In genomic region chr20:57965441-57965840, GRCh38 we compare ENCODE assay signal across 28 cellular contexts.
DNase-seq lines count a peak whose midpoint lies in the region; ATAC-seq, FAIRE-seq and TF ChIP-seq lines count a peak whose summit lies in the region.
"Had no signal": no experiment of that assay in that cellular context is flagged by ENCODE, and none has a peak within 500 bp of the region (broad histone marks: within the 10 kb centered on the region; RNA-seq: fewer than 3 reads in every experiment).

No MANE protein-coding gene starts in this region.

- POLR2A ChIA-PET in activated CD8-positive, alpha-beta T cell treated with anti-CD3 and anti-CD28 coated beads, Interleukin-2, amount 10 ng/mL, durations not matched to agents 7 days and 5 days (lab: Charles Lee): no interaction called here

- ATAC-seq in activated CD8-positive, alpha-beta T cell treated with anti-CD3 and anti-CD28 coated beads, Interleukin-2, amount 10 ng/mL, durations not matched to agents 7 days and 5 days: no peak
- ATAC-seq: GM12878 had no signal

- CTCF ChIA-PET in activated CD8-positive, alpha-beta T cell treated with anti-CD3 and anti-CD28 coated beads, Interleukin-2, amount 10 ng/mL, durations not matched to agents 7 days and 5 days (lab: Charles Lee): no interaction called here

- H3K27ac Mint-ChIP-seq in activated CD8-positive, alpha-beta T cell treated with anti-CD3 and anti-CD28 coated beads, Interleukin-2, amount 10 ng/mL, durations not matched to agents 7 days and 5 days: no peak overlapping the region
- H3K27ac Mint-ChIP-seq: CD4-positive, alpha-beta memory T cell; CD4-positive, CD25-positive, alpha-beta regulatory T cell; CD8-positive, alpha-beta memory T cell had no signal

- no peak overlapping the region for H3K9ac ChIP-seq in skeletal muscle tissue (ENCODE audit: low read depth in 1 of 3, low read length in 3 of 3)
- H3K9ac ChIP-seq: BLaER1 had no signal

- H3K4me1 ChIP-seq in ascending aorta: peaks cover 2 to 31% of the 10 kb centered on the region in 2 donors
- H3K4me1 ChIP-seq in skeletal muscle tissue (ENCODE audit: control insufficient read depth in 3 of 3, insufficient read depth in 3 of 3, low read length in 3 of 3): peaks cover 3 to 13% (median 6%) of the 10 kb centered on the region in 3 donors
- H3K4me1 ChIP-seq in vagina: peaks cover 53% of the 10 kb centered on the region

- H3K9me3 Mint-ChIP-seq in activated CD8-positive, alpha-beta T cell treated with anti-CD3 and anti-CD28 coated beads, Interleukin-2, amount 10 ng/mL, durations not matched to agents 7 days and 5 days (ENCODE audit: insufficient read depth): no peaks in the 10 kb centered on the region
- H3K9me3 Mint-ChIP-seq: CD8-positive, alpha-beta memory T cell had no signal

- peak overlapping the region; percentile 86 to 87 for H3K27ac ChIP-seq in ascending aorta
- peak overlapping the region; percentile 63 for H3K27ac ChIP-seq in skeletal muscle tissue (ENCODE audit: low read depth, low read length)
- H3K27ac ChIP-seq in vagina: peak overlapping the region; percentile 81
- H3K27ac ChIP-seq: BLaER1 had no signal

- FAIRE-seq in HTR-8/SVneo (lab: Jason Lieb, UNC): peak; percentile 84
- FAIRE-seq: A204.1, GM12878, GM12892, GM18507 had no signal

- no peak overlapping the region for H3K4me3 Mint-ChIP-seq in activated CD8-positive, alpha-beta T cell treated with anti-CD3 and anti-CD28 coated beads, Interleukin-2, amount 10 ng/mL, durations not matched to agents 7 days and 5 days
- H3K4me3 Mint-ChIP-seq: CD14-positive monocyte; CD4-positive, alpha-beta memory T cell; CD4-positive, CD25-positive, alpha-beta regulatory T cell; CD8-positive, alpha-beta memory T cell had no signal

- H3K4me1 Mint-ChIP-seq in activated CD8-positive, alpha-beta T cell treated with anti-CD3 and anti-CD28 coated beads, Interleukin-2, amount 10 ng/mL, durations not matched to agents 7 days and 5 days (ENCODE audit: low read depth): no peaks in the 10 kb centered on the region
- H3K4me1 Mint-ChIP-seq: CD14-positive monocyte; CD4-positive, alpha-beta memory T cell; CD4-positive, CD25-positive, alpha-beta regulatory T cell; CD8-positive, alpha-beta memory T cell had no signal

- H3K4me3 ChIP-seq in ascending aorta (no peak overlapping the region), skeletal muscle tissue (ENCODE audit: low read length in 3 of 3) (no peak overlapping the region), vagina (no peak overlapping the region)
- H3K4me3 ChIP-seq: BLaER1, GM12878 had no signal

- no peak for TF ChIP-seq POLR2A in vagina (IDR thresholded peaks at IDR 0.05)

- no peaks in the 10 kb centered on the region for H3K9me3 ChIP-seq in ascending aorta
- no peaks in the 10 kb centered on the region for H3K9me3 ChIP-seq in skeletal muscle tissue (ENCODE audit: control insufficient read depth in 3 of 3, low read length in 3 of 3)
- no peaks in the 10 kb centered on the region for H3K9me3 ChIP-seq in vagina
- H3K9me3 ChIP-seq: BE2C, BLaER1 had no signal

- DNase-seq in HTR-8/SVneo (ENCODE audit: insufficient read length, low spot score) (no peak), ascending aorta (ENCODE audit: low spot score in 2 of 2) (no peak), vagina (ENCODE audit: extremely low spot score in 2 of 2) (no peak), NCI-H1092 treated with DMSO at 0.1 percent for 48 hours (lab: John Stamatoyannopoulos, UW) (no peak)
- no peak for DNase-seq in activated CD8-positive, alpha-beta memory T cell treated with anti-CD3 and anti-CD28 coated beads for 24 hours
- DNase-seq in activated CD8-positive, alpha-beta T cell treated with anti-CD3 and anti-CD28 coated beads, Interleukin-2, amount 10 ng/mL, durations not matched to agents 7 days and 5 days: no peak
- DNase-seq: 8988T; ACHN; BE2C; C1 segment of cervical spinal cord; CD4-positive, alpha-beta memory T cell; CD4-positive, CD25-positive, alpha-beta regulatory T cell; CD8-positive, alpha-beta memory T cell; COR-L47; DMS 273 treated with DMSO at 0.1 percent for 48 hours; DMS153; DMS53; DMS79; DND-41; EL; GDM1 had no signal

- no peak for TF ChIP-seq CTCF in ascending aorta (IDR thresholded peaks at IDR 0.05)
- TF ChIP-seq CTCF in vagina (IDR thresholded peaks at IDR 0.05): no peak

- H3K27me3 Mint-ChIP-seq in activated CD8-positive, alpha-beta T cell treated with anti-CD3 and anti-CD28 coated beads, Interleukin-2, amount 10 ng/mL, durations not matched to agents 7 days and 5 days (ENCODE audit: low read depth): no peaks in the 10 kb centered on the region

- intact Hi-C loops in ascending aorta (cut with DNase I): loop anchor here (10.0 kb wide), 1 partner anchor 301 kb away; no protein-coding TSS in a partner anchor
- intact Hi-C loops in vagina (cut with DNase I): no loop called here

- H3K36me3 ChIP-seq in ascending aorta (no peaks in the 10 kb centered on the region), skeletal muscle tissue (ENCODE audit: control insufficient read depth in 3 of 3, insufficient read depth in 3 of 3, low read length in 3 of 3) (no peaks in the 10 kb centered on the region), vagina (no peaks in the 10 kb centered on the region)
- H3K36me3 ChIP-seq: BE2C, BLaER1 had no signal

- H3K27me3 ChIP-seq in ascending aorta (no peaks in the 10 kb centered on the region), skeletal muscle tissue (ENCODE audit: control insufficient read depth in 3 of 3, insufficient read depth in 3 of 3, low read length in 3 of 3) (peaks cover 2 to 10% (median 3%) of the 10 kb centered on the region in 3 donors), vagina (no peaks in the 10 kb centered on the region)
- H3K27me3 ChIP-seq: BE2C, BLaER1 had no signal

- no peaks in the 10 kb centered on the region for H3K36me3 Mint-ChIP-seq in activated CD8-positive, alpha-beta T cell treated with anti-CD3 and anti-CD28 coated beads, Interleukin-2, amount 10 ng/mL, durations not matched to agents 7 days and 5 days (ENCODE audit: low read depth)
- H3K36me3 Mint-ChIP-seq: CD14-positive monocyte; CD4-positive, alpha-beta memory T cell; CD4-positive, CD25-positive, alpha-beta regulatory T cell; CD8-positive, alpha-beta memory T cell had no signal
